ENCODE assay signal across 28 cellular contexts in the genomic region with DNA sequence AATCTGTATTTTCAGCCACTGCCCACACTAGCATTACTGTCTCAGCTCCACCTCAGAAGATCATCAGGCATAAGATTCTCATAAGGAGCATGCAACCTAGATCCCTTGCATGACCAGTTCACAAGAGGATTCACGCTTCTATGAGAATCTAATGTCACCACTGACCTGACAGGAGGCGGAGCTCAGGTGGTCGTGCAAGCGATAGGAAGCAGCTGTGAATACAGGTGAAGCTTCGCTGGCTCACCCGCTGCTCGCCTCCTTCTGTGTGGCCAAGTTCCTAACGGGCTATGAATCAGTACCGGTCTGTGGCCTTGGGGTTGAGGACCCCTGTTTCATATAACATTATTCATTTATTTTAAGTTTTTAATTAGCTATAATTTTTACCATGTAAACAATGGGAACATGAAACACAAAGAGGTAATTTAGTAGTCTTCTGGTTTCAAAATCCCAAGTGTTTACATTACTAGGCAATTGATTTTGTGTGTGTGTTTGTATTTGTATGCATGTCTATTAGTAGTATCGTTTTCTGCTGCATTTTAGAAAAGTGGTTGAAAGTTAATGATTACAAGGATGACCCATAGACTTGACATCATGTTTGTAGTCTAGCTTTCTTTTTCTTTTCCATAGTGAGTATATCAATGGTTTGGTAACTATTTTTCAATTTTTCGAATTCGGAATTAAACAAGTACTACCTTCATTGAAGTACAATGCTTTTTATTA.
"Had no signal": no experiment of that assay in that cellular context is flagged by ENCODE, and none has a peak within 500 bp of the region (broad histone marks: within the 10 kb centered on the region; RNA-seq: fewer than 3 reads in every experiment).

No MANE protein-coding gene starts in this region.

- H3K27me3 ChIP-seq: breast epithelium, pancreas, sigmoid colon, uterus had no signal

- H3K9me3 ChIP-seq: breast epithelium, lower lobe of right lung, pancreas, prostate gland, sigmoid colon, uterus had no signal

- H3K27me3 Mint-ChIP-seq: activated CD8-positive, alpha-beta memory T cell treated with anti-CD3 and anti-CD28 coated beads, Interleukin-2, amount 10 ng/mL, durations not matched to agents 7 days and 5 days; dendritic cell treated with granulocyte-macrophage colony-stimulating factor and Interleukin-4, amounts not matched to agents 40 ng/mL and 50 ng/mL, for 4 days; stimulated activated naive CD8-positive, alpha-beta T cell treated with anti-CD3 and anti-CD28 coated beads, Interleukin-15, Interleukin-2, amounts not matched to agents 100 ng/mL and 50 ng/mL, for 24 hours; type B pancreatic cell had no signal

- H3K4me1 Mint-ChIP-seq: activated CD8-positive, alpha-beta memory T cell treated with anti-CD3 and anti-CD28 coated beads, Interleukin-2, amount 10 ng/mL, durations not matched to agents 7 days and 5 days; immature natural killer cell; stimulated activated effector memory CD8-positive, alpha-beta T cell treated with anti-CD3 and anti-CD28 coated beads, Interleukin-12 subunit alpha, Interleukin-12 subunit beta, amount 100 ng/mL, for 72 hours; WTC11 had no signal

- H3K36me3 Mint-ChIP-seq: activated CD8-positive, alpha-beta memory T cell treated with anti-CD3 and anti-CD28 coated beads, Interleukin-2, amount 10 ng/mL, durations not matched to agents 7 days and 5 days; activated naive CD4-positive, alpha-beta T cell treated with anti-CD3 and anti-CD28 coated beads, Interleukin-2, amount 50 U/mL, for 72 hours; immature natural killer cell; naive thymus-derived CD8-positive, alpha-beta T cell; stimulated activated effector memory CD8-positive, alpha-beta T cell treated with anti-CD3 and anti-CD28 coated beads, Interleukin-12 subunit alpha, Interleukin-12 subunit beta, amount 100 ng/mL, for 72 hours; type B pancreatic cell; WTC11 had no signal

- H3K4me3 Mint-ChIP-seq: activated CD8-positive, alpha-beta memory T cell treated with anti-CD3 and anti-CD28 coated beads, Interleukin-2, amount 10 ng/mL, durations not matched to agents 7 days and 5 days; activated CD8-positive, alpha-beta T cell treated with anti-CD3 and anti-CD28 coated beads, Interleukin-2, amount 10 ng/mL, durations not matched to agents 7 days and 5 days; dendritic cell treated with granulocyte-macrophage colony-stimulating factor and Interleukin-4, amounts not matched to agents 40 ng/mL and 50 ng/mL, for 4 days; immature natural killer cell; naive thymus-derived CD8-positive, alpha-beta T cell; neural crest cell; stimulated activated effector memory CD8-positive, alpha-beta T cell treated with anti-CD3 and anti-CD28 coated beads, Interleukin-12 subunit alpha, Interleukin-12 subunit beta, amount 100 ng/mL, for 72 hours; stimulated activated naive CD8-positive, alpha-beta T cell treated with anti-CD3 and anti-CD28 coated beads, Interleukin-15, Interleukin-2, amounts not matched to agents 100 ng/mL and 50 ng/mL, for 24 hours; type B pancreatic cell; WTC11 had no signal

- H3K36me3 ChIP-seq: breast epithelium, lower lobe of right lung, pancreas, prostate gland, sigmoid colon, uterus had no signal

- DNase-seq: activated CD8-positive, alpha-beta memory T cell treated with anti-CD3 and anti-CD28 coated beads, Interleukin-2, amount 10 ng/mL, durations not matched to agents 7 days and 5 days; activated CD8-positive, alpha-beta T cell treated with anti-CD3 and anti-CD28 coated beads, Interleukin-2, amount 10 ng/mL, durations not matched to agents 7 days and 5 days; activated naive CD4-positive, alpha-beta T cell; activated T-cell treated with anti-CD3 and anti-CD28 coated beads, Interleukin-2, amount 50 U/mL, for 48 hours; central memory CD4-positive, alpha-beta T cell; effector CD4-positive, alpha-beta T cell; head of caudate nucleus; hypothalamus; immature natural killer cell; lower lobe of right lung; mesenchymal stem cell; naive thymus-derived CD8-positive, alpha-beta T cell; nucleus accumbens; pancreas; retina; sigmoid colon; small intestine; stimulated activated CD4-positive, alpha-beta T cell treated with anti-CD3 and anti-CD28 coated beads, Interleukin-4, amount 100 ng/mL, for 24 hours; uterus had no signal

- H3K27ac Mint-ChIP-seq: activated CD8-positive, alpha-beta memory T cell treated with anti-CD3 and anti-CD28 coated beads, Interleukin-2, amount 10 ng/mL, durations not matched to agents 7 days and 5 days; activated CD8-positive, alpha-beta T cell treated with anti-CD3 and anti-CD28 coated beads, Interleukin-2, amount 10 ng/mL, durations not matched to agents 7 days and 5 days; activated naive CD4-positive, alpha-beta T cell treated with anti-CD3 and anti-CD28 coated beads, Interleukin-2, amount 50 U/mL, for 72 hours; dendritic cell treated with granulocyte-macrophage colony-stimulating factor and Interleukin-4, amounts not matched to agents 40 ng/mL and 50 ng/mL, for 4 days; immature natural killer cell; naive thymus-derived CD8-positive, alpha-beta T cell; stimulated activated effector memory CD8-positive, alpha-beta T cell treated with anti-CD3 and anti-CD28 coated beads, Interleukin-12 subunit alpha, Interleukin-12 subunit beta, amount 100 ng/mL, for 72 hours; stimulated activated naive CD8-positive, alpha-beta T cell treated with anti-CD3 and anti-CD28 coated beads, Interleukin-15, Interleukin-2, amounts not matched to agents 100 ng/mL and 50 ng/mL, for 24 hours; type B pancreatic cell; WTC11 had no signal

- H3K4me1 ChIP-seq: breast epithelium, lower lobe of right lung, prostate gland, uterus had no signal

- ATAC-seq: activated CD8-positive, alpha-beta memory T cell treated with anti-CD3 and anti-CD28 coated beads, Interleukin-2, amount 10 ng/mL, durations not matched to agents 7 days and 5 days; activated CD8-positive, alpha-beta T cell treated with anti-CD3 and anti-CD28 coated beads, Interleukin-2, amount 10 ng/mL, durations not matched to agents 7 days and 5 days; activated naive CD4-positive, alpha-beta T cell treated with anti-CD3 and anti-CD28 coated beads, Interleukin-2, amount 50 U/mL, for 72 hours; lower lobe of right lung; naive thymus-derived CD8-positive, alpha-beta T cell; pancreas; stimulated activated effector memory CD8-positive, alpha-beta T cell treated with anti-CD3 and anti-CD28 coated beads, Interleukin-12 subunit alpha, Interleukin-12 subunit beta, amount 100 ng/mL, for 72 hours; WTC11 had no signal

- H3K9me3 Mint-ChIP-seq: activated naive CD4-positive, alpha-beta T cell treated with anti-CD3 and anti-CD28 coated beads, Interleukin-2, amount 50 U/mL, for 72 hours; dendritic cell treated with granulocyte-macrophage colony-stimulating factor and Interleukin-4, amounts not matched to agents 40 ng/mL and 50 ng/mL, for 4 days; naive thymus-derived CD8-positive, alpha-beta T cell; neural crest cell; stimulated activated effector memory CD8-positive, alpha-beta T cell treated with anti-CD3 and anti-CD28 coated beads, Interleukin-12 subunit alpha, Interleukin-12 subunit beta, amount 100 ng/mL, for 72 hours; stimulated activated naive CD8-positive, alpha-beta T cell treated with anti-CD3 and anti-CD28 coated beads, Interleukin-15, Interleukin-2, amounts not matched to agents 100 ng/mL and 50 ng/mL, for 24 hours; type B pancreatic cell had no signal

- H3K27ac ChIP-seq: breast epithelium, lower lobe of right lung, pancreas, prostate gland, sigmoid colon, uterus had no signal

- H3K4me3 ChIP-seq: breast epithelium, lower lobe of right lung, pancreas, prostate gland, sigmoid colon, uterus had no signal
